In the genomic region with DNA sequence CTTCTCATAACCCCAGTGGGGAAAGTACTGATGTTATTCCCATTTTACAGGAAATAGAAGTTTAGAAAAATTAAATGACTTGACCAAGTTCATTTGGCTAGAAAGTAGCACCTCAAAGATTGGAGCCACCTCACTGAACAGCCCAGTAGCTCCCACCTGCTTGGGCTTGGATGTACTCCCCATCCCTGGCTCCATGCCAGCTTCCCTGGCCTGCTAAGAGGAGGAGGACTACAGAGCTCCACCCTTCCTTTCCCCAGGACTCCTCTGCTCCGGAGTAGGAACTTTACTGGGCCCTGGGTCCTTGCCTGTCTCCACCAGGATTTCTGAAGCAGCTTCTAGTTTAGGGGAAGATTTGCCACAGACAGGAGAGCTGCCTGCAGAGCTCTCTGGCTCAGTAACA, we compare ENCODE assay signal across 11 cellular contexts. TPM values are rescaled to one million over a fixed set of nuclear protein-coding genes. Genes with fewer than 3 reads are reported as not detected.
DNase-seq lines count a peak whose midpoint lies in the region; ATAC-seq and TF ChIP-seq lines count a peak whose summit lies in the region.
"Had no signal": no experiment of that assay in that cellular context is flagged by ENCODE, and none has a peak within 500 bp of the region (broad histone marks: within the 10 kb centered on the region; RNA-seq: fewer than 3 reads in every experiment).

No MANE protein-coding gene starts in this region.

- in situ Hi-C loops in G401 (cut with HindIII; ENCODE audit: low sequenced_read_pairs) (no loop called here), gastrocnemius medialis (cut with MboI; ENCODE audit: low sequenced_read_pairs in 4 of 4) (no loop called here)

- no peaks in the 10 kb centered on the region for H3K9me3 ChIP-seq in adrenal gland (replicated peaks in 1 of 3)
- no peaks in the 10 kb centered on the region for H3K9me3 ChIP-seq in gastrocnemius medialis
- H3K9me3 ChIP-seq: thoracic aorta had no signal

- H3K36me3 ChIP-seq in adrenal gland (replicated peaks in 1 of 2) (no peaks in the 10 kb centered on the region), gastrocnemius medialis (no peaks in the 10 kb centered on the region)

- H3K36me3 Mint-ChIP-seq in neural crest cell (ENCODE audit: low read depth): no peaks in the 10 kb centered on the region

- H3K27ac ChIP-seq in adrenal gland (no peak overlapping the region), gastrocnemius medialis (peak overlapping the region in 1 of 4 donors; percentile 46)
- H3K27ac ChIP-seq: thoracic aorta had no signal

- H3K4me3 Mint-ChIP-seq in neural crest cell: peak overlapping the region; percentile 77

- peak; percentile 50 for DNase-seq in DMS53 (lab: John Stamatoyannopoulos, UW)
- DNase-seq in DMS53 treated with DMSO at 0.1 percent for 48 hours (lab: John Stamatoyannopoulos, UW; ENCODE audit: unreplicated experiment): no peak
- DNase-seq in G401 (ENCODE audit: low spot score): peak; percentile 40
- peak in 5 of 7 donors; percentile 27 to 48 (median 35) for DNase-seq in adrenal gland
- no peak for DNase-seq in neural crest cell (ENCODE audit: low read depth, low spot score)
- DNase-seq in stimulated activated CD4-positive, alpha-beta T cell treated with anti-CD3 and anti-CD28 coated beads, Interleukin-1b, Interleukin-23, amount 100 ng/mL, for 48 hours: no peak
- DNase-seq in gastrocnemius medialis: no peak
- DNase-seq: 8988T; activated naive CD4-positive, alpha-beta T cell had no signal

- H3K4me3 ChIP-seq in adrenal gland (no peak overlapping the region), gastrocnemius medialis (no peak overlapping the region)
- H3K4me3 ChIP-seq: thoracic aorta had no signal

- ATAC-seq in gastrocnemius medialis: no peak
- no peak for ATAC-seq in HG02938 (IDR thresholded peaks at IDR 0.05; ENCODE audit: unreplicated experiment)

- H3K27me3 Mint-ChIP-seq in neural crest cell (ENCODE audit: low read depth): peaks cover 9% of the 10 kb centered on the region

- H3K27ac Mint-ChIP-seq in neural crest cell (ENCODE audit: unreplicated experiment): no peak overlapping the region

- H3K27me3 ChIP-seq in adrenal gland (no peaks in the 10 kb centered on the region), gastrocnemius medialis (no peaks in the 10 kb centered on the region)

- H3K4me1 ChIP-seq in adrenal gland (replicated peaks in 1 of 2) (peaks cover 11 to 15% of the 10 kb centered on the region in 2 donors), gastrocnemius medialis (peaks cover 38 to 39% of the 10 kb centered on the region in 2 donors)

- no peak for TF ChIP-seq POLR2A in adrenal gland (IDR thresholded peaks at IDR 0.05)
- TF ChIP-seq POLR2A in gastrocnemius medialis (IDR thresholded peaks at IDR 0.05): no peak

- intact Hi-C loops in adrenal gland (cut with DNase I): loop anchor here in 1 of 2 donors (10.0 kb wide), 1 partner anchor 233 kb away; no protein-coding TSS in a partner anchor
- intact Hi-C loops in gastrocnemius medialis (cut with DNase I; ENCODE audit: low total_unique reads): loop anchor here (5.0 kb wide), 1 partner anchor 64 kb away; the partner anchor contains the start of gene PPRC1

- TF ChIP-seq CTCF in adrenal gland (IDR thresholded peaks at IDR 0.05) (no peak), neural crest cell (conservative IDR thresholded peaks at IDR 0.05) (no peak), gastrocnemius medialis (IDR thresholded peaks at IDR 0.05 in 4 of 5, conservative IDR thresholded peaks at IDR 0.05 in 1 of 5) (no peak)

- H3K9me3 Mint-ChIP-seq in neural crest cell: no peaks in the 10 kb centered on the region

- 32 to 47% (median 40%) methylated on average over 1 of the region's 1 CpG; no CpG with 5 or more reads in 1 of the 4 donors for WGBS in adrenal gland, 4 donors

- peaks cover 19% of the 10 kb centered on the region for H3K4me1 Mint-ChIP-seq in neural crest cell

RNA-seq across cellular contexts. Expression of gene HPS6, which starts 3.1 kb away (rescaled TPM):
- 55.3 and 71.9 TPM in 2 replicates for total RNA-seq in G401 (2014; rRNA removed; shearing (Covaris generic))
- total RNA-seq in adrenal gland (10 to 100 TPM; 20.1 to 46.0 (median 27.3) TPM), neural crest cell (17.5 and 18.9 TPM in 2 replicates), gastrocnemius medialis (10 to 100 TPM; 12.7 to 21.8 (median 19.4) TPM)
- polyA plus RNA-seq in adrenal gland: 10 to 100 TPM in 1 of 3 donors, 1 to 10 TPM in 2; 4.5 to 13.0 (median 9.5) TPM

RNA-seq across cellular contexts. Expression of gene ARMH3, which starts 12.2 kb away (rescaled TPM):
- total RNA-seq in G401 (2014; rRNA removed; shearing (Covaris generic)): 9.3 and 15.3 TPM in 2 replicates
- total RNA-seq in adrenal gland (10 to 100 TPM; 13.9 to 29.7 (median 22.1) TPM), neural crest cell (24.4 TPM in 2 replicates), gastrocnemius medialis (10 to 100 TPM in 3 of 4 donors, 1 to 10 TPM in 1; 9.7 to 14.9 (median 13.4) TPM)
- 10 to 100 TPM; 13.9 to 23.1 (median 16.7) TPM for polyA plus RNA-seq in adrenal gland

RNA-seq across cellular contexts. Expression of gene LDB1, which starts 52.0 kb away (rescaled TPM):
- total RNA-seq in G401 (2014; rRNA removed; shearing (Covaris generic)): 59.7 and 62.5 TPM in 2 replicates
- total RNA-seq in adrenal gland (10 to 100 TPM; 24.1 to 68.0 (median 55.2) TPM), neural crest cell (122 and 127 TPM in 2 replicates), gastrocnemius medialis (10 to 100 TPM; 15.9 to 32.7 (median 28.6) TPM)
- polyA plus RNA-seq in adrenal gland: 10 to 100 TPM; 24.7 to 76.9 (median 24.8) TPM

Comparison
In these comparisons a context has a peak if more than half of its experiments do, and no peak if none do; other contexts are left out.
1. DNase-seq: peak in DMS53 (single experiment), G401 (single experiment) and adrenal gland (5 of 7); none in DMS53 treated with DMSO at 0.1 percent for 48 hours (single experiment), neural crest cell (single experiment), stimulated activated CD4-positive, alpha-beta T cell treated with anti-CD3 and anti-CD28 coated beads, Interleukin-1b, Interleukin-23, amount 100 ng/mL, for 48 hours (single experiment) and gastrocnemius medialis (0 of 2).